In the genomic region with DNA sequence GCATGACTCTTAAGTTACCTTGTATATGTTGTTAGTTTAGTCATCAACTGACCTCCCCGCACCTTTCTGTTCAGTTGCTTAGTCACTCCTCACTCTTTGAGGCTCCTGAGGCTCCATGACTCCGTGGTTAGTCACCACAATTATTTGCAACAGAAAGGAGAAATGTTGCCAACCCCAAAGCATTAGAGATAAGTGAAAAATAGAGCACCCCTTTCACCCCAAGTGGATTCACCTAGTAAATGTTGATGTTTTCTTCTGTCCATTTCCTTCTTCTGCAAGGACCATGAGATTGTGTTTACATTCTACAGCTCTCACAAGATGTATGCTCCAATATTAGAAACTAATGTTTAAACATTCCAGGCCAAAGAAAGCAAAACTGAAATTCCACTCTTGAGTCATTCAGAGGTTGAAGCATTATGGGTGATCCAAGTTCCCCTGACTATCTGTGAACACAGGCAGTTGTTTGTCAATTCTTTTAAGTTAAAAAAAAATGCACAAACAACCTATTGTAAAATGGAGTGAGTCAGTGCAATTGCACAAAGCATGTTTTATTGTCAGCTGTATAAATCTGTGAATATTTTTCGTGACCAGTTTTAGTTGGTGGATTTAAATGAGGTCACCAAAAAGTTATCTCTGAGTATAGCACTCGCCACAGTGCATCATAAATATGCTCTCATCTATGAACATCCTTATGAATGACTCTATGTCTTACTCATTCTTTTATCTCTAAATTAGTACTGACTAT, we compare ENCODE assay signal across 1 cellular context.
A peak's percentile ranks its signal among the peaks of the same experiment; 100 is the strongest.
TF ChIP-seq lines count a peak whose summit lies in the region.

No MANE protein-coding gene starts in this region.

TF ChIP-seq in IMR-90, 13 proteins besides CTCF, POLR2A, EP300 and RAD21:
- TF ChIP-seq CHD1 (IDR thresholded peaks at IDR 0.05; ENCODE audit: low read depth, low read length) (no peak), NFE2L2 (IDR thresholded peaks at IDR 0.05; ENCODE audit: low read depth, low read length) (peak; percentile 77; the same call in 1 of the 2 replicates), FOS (IDR thresholded peaks at IDR 0.05; ENCODE audit: low read depth, low read length) (peak; percentile 97), MAFK (IDR thresholded peaks at IDR 0.05; ENCODE audit: low read depth, low read length) (peak; percentile 15; the same call in 1 of the 2 replicates), CEBPB (IDR thresholded peaks at IDR 0.05; ENCODE audit: low read depth, low read length) (peak; percentile 86), RCOR1 (IDR thresholded peaks at IDR 0.05; ENCODE audit: insufficient replicate concordance, low read length) (no peak), SMC3 (IDR thresholded peaks at IDR 0.05; ENCODE audit: low read depth, low read length) (no peak), RFX5 (IDR thresholded peaks at IDR 0.05; ENCODE audit: low read depth, low read length) (no peak), ELK1 (IDR thresholded peaks at IDR 0.05; ENCODE audit: borderline replicate concordance, low read depth, low read length) (no peak), BHLHE40 (IDR thresholded peaks at IDR 0.05; ENCODE audit: low read depth, low read length) (peak; percentile 47), MXI1 (IDR thresholded peaks at IDR 0.05; ENCODE audit: borderline replicate concordance, low read depth, low read length) (no peak), MAZ (IDR thresholded peaks at IDR 0.05; ENCODE audit: borderline replicate concordance, low read depth, low read length) (no peak)
- TF ChIP-seq, protein P1, sequence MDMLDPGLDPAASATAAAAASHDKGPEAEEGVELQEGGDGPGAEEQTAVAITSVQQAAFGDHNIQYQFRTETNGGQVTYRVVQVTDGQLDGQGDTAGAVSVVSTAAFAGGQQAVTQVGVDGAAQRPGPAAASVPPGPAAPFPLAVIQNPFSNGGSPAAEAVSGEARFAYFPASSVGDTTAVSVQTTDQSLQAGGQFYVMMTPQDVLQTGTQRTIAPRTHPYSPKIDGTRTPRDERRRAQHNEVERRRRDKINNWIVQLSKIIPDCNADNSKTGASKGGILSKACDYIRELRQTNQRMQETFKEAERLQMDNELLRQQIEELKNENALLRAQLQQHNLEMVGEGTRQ (IDR thresholded peaks at IDR 0.05; ENCODE audit: low read depth, low read length) = no peak
